ENCODE assay signal across 26 cellular contexts in genomic region chr16:85278851-85279250, GRCh38.
DNase-seq lines count a peak whose midpoint lies in the region; ATAC-seq, FAIRE-seq and TF ChIP-seq lines count a peak whose summit lies in the region.
"Had no signal": no experiment of that assay in that cellular context is flagged by ENCODE, and none has a peak within 500 bp of the region (broad histone marks: within the 10 kb centered on the region; RNA-seq: fewer than 3 reads in every experiment).

No MANE protein-coding gene starts in this region.

- no peaks in the 10 kb centered on the region for H3K27me3 ChIP-seq in K562 (ENCODE audit: control insufficient read depth in 2 of 2, insufficient read depth in 2 of 2, low read length in 2 of 2)
- H3K27me3 ChIP-seq in thyroid gland = no peaks in the 10 kb centered on the region
- H3K27me3 ChIP-seq: SJCRH30 had no signal

- H4K20me1 ChIP-seq in K562 (replicated peaks; ENCODE audit: control insufficient read depth, insufficient read depth, low read length) = peaks cover 36% of the 10 kb centered on the region

- no peaks in the 10 kb centered on the region for H3K36me3 Mint-ChIP-seq in nephron progenitor cell (ENCODE audit: low read depth)
- H3K36me3 Mint-ChIP-seq: CD8-positive, alpha-beta memory T cell; IgD-negative memory B cell had no signal

- H3K27ac ChIP-seq in K562 (ENCODE audit: extremely low read depth, low read depth, low read length) = no peak overlapping the region
- peak overlapping the region in 2 of 3 donors; percentile 15 to 60 for H3K27ac ChIP-seq in thyroid gland
- H3K27ac ChIP-seq: 22Rv1, C4-2B, SJCRH30 had no signal

- no peak for TF ChIP-seq CTCF in K562 (IDR thresholded peaks at IDR 0.05 in 2 of 3, conservative IDR thresholded peaks at IDR 0.05 in 1 of 3; ENCODE audit: insufficient read depth in 2 of 3, low read depth in 1 of 3, low read length in 3 of 3)
- TF ChIP-seq CTCF in nephron progenitor cell (IDR thresholded peaks at IDR 0.05) = no peak
- TF ChIP-seq CTCF in thyroid gland (IDR thresholded peaks at IDR 0.05) = no peak

- H3K27me3 Mint-ChIP-seq in nephron progenitor cell (ENCODE audit: low read depth, poor library complexity) = peaks cover 39% of the 10 kb centered on the region
- H3K27me3 Mint-ChIP-seq: CD8-positive, alpha-beta memory T cell had no signal

- ATAC-seq in K562 = no peak
- no peak for ATAC-seq in GM21529 (IDR thresholded peaks at IDR 0.05; ENCODE audit: unreplicated experiment)
- ATAC-seq: Panc1 had no signal

- intact Hi-C loops in K562 (cut with micrococcal nuclease) (no loop called here), thyroid gland (cut with DNase I) (no loop called here)

- H3K79me2 ChIP-seq in K562 (ENCODE audit: control insufficient read depth, insufficient read depth, low read length) = peaks cover 5% of the 10 kb centered on the region; the same call in 1 of the 3 replicates

- H2AFZ ChIP-seq in K562 (ENCODE audit: low read depth, low read length) = no peak overlapping the region

- H3K4me3 ChIP-seq in K562 (no peak overlapping the region), thyroid gland (replicated peaks in 1 of 3) (no peak overlapping the region)
- H3K4me3 ChIP-seq: SJCRH30 had no signal

- TF ChIP-seq POLR2A in K562 (conservative IDR thresholded peaks at IDR 0.05) (no peak), thyroid gland (IDR thresholded peaks at IDR 0.05) (no peak)

- CTCF ChIA-PET in K562 (lab: Yijun Ruan, JAX; ENCODE audit: low intra/inter-chr PET ratio) = no interaction called here

- TF ChIP-seq EP300 in K562 (IDR thresholded peaks at IDR 0.05; ENCODE audit: low read length) = no peak

- H3K9me3 ChIP-seq in K562 (replicated peaks; ENCODE audit: control insufficient read depth, insufficient read depth, low read depth, low read length) = no peaks in the 10 kb centered on the region
- H3K9me3 ChIP-seq in thyroid gland = no peaks in the 10 kb centered on the region
- H3K9me3 ChIP-seq: SJCRH30 had no signal

- no peak overlapping the region for H3K4me3 Mint-ChIP-seq in nephron progenitor cell
- H3K4me3 Mint-ChIP-seq: CD8-positive, alpha-beta memory T cell; IgD-negative memory B cell had no signal

- WGBS in K562 (ENCODE audit: insufficient coverage, low coverage, missing lambda C conversion rate) = 61% methylated on average over 11 of the region's 11 CpGs
- 76 to 88% methylated on average over 11 of the region's 11 CpGs for WGBS in thyroid gland, 2 donors

- H3K9me3 Mint-ChIP-seq in nephron progenitor cell = no peaks in the 10 kb centered on the region
- H3K9me3 Mint-ChIP-seq: CD8-positive, alpha-beta memory T cell; IgD-negative memory B cell had no signal

- no peak overlapping the region for H3K9ac ChIP-seq in K562 (ENCODE audit: insufficient read depth in 1 of 2, low read depth in 2 of 2, low read length in 2 of 2)

- peak overlapping the region; percentile 61 for H3K27ac Mint-ChIP-seq in nephron progenitor cell
- H3K27ac Mint-ChIP-seq: CD8-positive, alpha-beta memory T cell; IgD-negative memory B cell had no signal

- no peak for FAIRE-seq in K562 (lab: Jason Lieb, UNC)
- FAIRE-seq: H54 had no signal

- H3K4me1 Mint-ChIP-seq in nephron progenitor cell = peaks cover 63% of the 10 kb centered on the region
- H3K4me1 Mint-ChIP-seq: CD8-positive, alpha-beta memory T cell had no signal

- no peak overlapping the region for H3K4me2 ChIP-seq in K562 (ENCODE audit: insufficient read depth, low read length)

- no TSS peak for BruUV-seq in K562 (replicated peaks; lab: Mats Ljungman, UMichigan)

- H3K9me1 ChIP-seq in K562 (ENCODE audit: control insufficient read depth, insufficient read depth, low read length) = no peaks in the 10 kb centered on the region

- no peaks in the 10 kb centered on the region for H3K36me3 ChIP-seq in K562 (ENCODE audit: control insufficient read depth, insufficient read depth, low read length)
- H3K36me3 ChIP-seq in thyroid gland = no peaks in the 10 kb centered on the region
- H3K36me3 ChIP-seq: SJCRH30 had no signal

- no peak for TF ChIP-seq RAD21 in K562 (CRISPR knock-in tag; conservative IDR thresholded peaks at IDR 0.05 in 1 of 2, IDR thresholded peaks at IDR 0.05 in 1 of 2)

- H3K4me1 ChIP-seq in K562 (replicated peaks in 1 of 2; ENCODE audit: control insufficient read depth in 2 of 2, insufficient read depth in 2 of 2, low read length in 2 of 2) = peaks cover 10 to 48% of the 10 kb centered on the region in 2 experiments
- H3K4me1 ChIP-seq in thyroid gland = peaks cover 10 to 12% of the 10 kb centered on the region in 2 donors

- peak; percentile 47 for DNase-seq in DMS 273 (lab: John Stamatoyannopoulos, UW; ENCODE audit: unreplicated experiment)
- no peak for DNase-seq in DMS 273 treated with DMSO at 0.1 percent for 48 hours (lab: John Stamatoyannopoulos, UW)
- DNase-seq in K562 (ENCODE audit: extremely low read depth in 1 of 4, low spot score in 3 of 4) = no peak
- DNase-seq in nephron progenitor cell = no peak
- DNase-seq in thyroid gland = no peak
- DNase-seq in NCI-H345 treated with DMSO at 0.1 percent for 48 hours (lab: John Stamatoyannopoulos, UW; ENCODE audit: unreplicated experiment) = no peak
- no peak for DNase-seq in AML-193 (lab: John Stamatoyannopoulos, UW)
- DNase-seq: ACHN; Calu3; CD8-positive, alpha-beta memory T cell; DMS53; GF-D8; Kasumi-1; NCI-H1417 treated with DMSO at 0.1 percent for 48 hours; NCI-H187 treated with DMSO at 0.1 percent for 48 hours; NCI-H2107; NCI-H226; NCI-H774; NK-92 treated with Interleukin-12 subunit alpha and Interleukin-12 subunit beta, amount 100 ng/mL, for 24 hours; SJCRH30 had no signal

- POLR2A ChIA-PET in K562 (lab: Yijun Ruan, JAX) = interaction anchor here (0.6 to 1.6 kb wide), 4 partner anchors 10 to 50 kb away, joined by 4 to 7 read pairs (median 5); no protein-coding TSS in a partner anchor

- in situ Hi-C loops in K562 (cut with MboI) = no loop called here

TF ChIP-seq in K562, 482 proteins besides CTCF, POLR2A, EP300 and RAD21:
- TF ChIP-seq ZBTB33 (CRISPR knock-in tag; IDR thresholded peaks at IDR 0.05) (0 out of 2 replicates have a peak, but pooled peaks have one; percentile 50), ZBTB26 (CRISPR knock-in tag; IDR thresholded peaks at IDR 0.05) (no peak)
TF ChIP-seq in K562: peak in this region for 1.
